25 cellular contexts compared by ENCODE assay signal in the genomic region with DNA sequence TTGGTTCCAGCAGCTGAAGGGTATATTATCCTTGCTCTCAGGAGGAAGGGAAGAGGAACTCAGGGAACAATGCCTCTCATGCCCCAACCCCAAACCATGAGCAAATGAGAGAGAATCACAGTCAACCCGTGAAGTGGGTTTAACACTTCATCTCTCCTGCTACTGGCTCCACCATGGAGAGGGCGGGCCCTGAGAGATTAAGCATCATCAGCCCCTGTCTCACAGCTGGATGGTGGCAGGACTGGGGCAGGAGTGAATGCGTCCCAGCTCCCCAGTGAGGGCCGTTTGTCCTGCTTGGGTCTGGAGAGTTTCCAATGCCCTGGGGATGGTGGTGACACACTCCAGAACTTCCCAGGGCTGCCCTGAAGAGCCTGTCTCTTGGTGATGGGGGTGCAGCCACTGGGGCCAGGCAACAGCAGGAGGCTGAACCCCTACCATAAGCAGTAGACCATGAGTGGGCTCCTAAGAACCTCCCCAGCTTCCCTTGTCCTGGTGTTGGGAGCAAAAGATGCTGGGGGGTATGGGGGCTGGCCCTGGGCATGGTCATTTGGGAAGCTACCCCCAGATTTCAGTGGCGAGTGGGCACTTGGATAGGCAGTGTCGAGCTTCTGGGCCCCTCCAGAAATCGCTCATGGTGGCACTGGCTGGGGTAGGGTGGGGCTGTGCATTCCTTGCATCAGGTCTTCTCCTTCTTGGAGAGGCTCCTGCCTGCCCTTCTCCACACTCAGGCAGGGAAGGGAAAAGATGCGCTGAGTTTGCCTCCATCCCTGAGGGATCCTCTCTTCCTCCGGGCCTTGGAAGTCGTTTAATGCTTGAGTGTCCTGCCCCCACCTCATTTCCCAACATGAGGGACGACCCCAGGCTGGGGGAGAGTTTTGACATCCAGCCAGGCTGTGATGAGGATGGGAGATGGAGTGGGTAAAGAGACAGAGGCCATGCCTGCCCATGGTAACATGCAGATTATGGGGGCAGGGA.
"Had no signal": no experiment of that assay in that cellular context is flagged by ENCODE, and none has a peak within 500 bp of the region (broad histone marks: within the 10 kb centered on the region; RNA-seq: fewer than 3 reads in every experiment).

No MANE protein-coding gene starts in this region.

- H3K36me3 Mint-ChIP-seq: activated CD8-positive, alpha-beta memory T cell treated with anti-CD3 and anti-CD28 coated beads, Interleukin-2, amount 10 ng/mL, durations not matched to agents 7 days and 5 days; activated naive CD4-positive, alpha-beta T cell treated with anti-CD3 and anti-CD28 coated beads, Interleukin-2, amount 10 ng/mL, durations not matched to agents 7 days and 5 days; activated naive CD8-positive, alpha-beta T cell treated with anti-CD3 and anti-CD28 coated beads for 36 hours; T-cell had no signal

- H3K4me1 Mint-ChIP-seq: activated B cell treated with CpG ODN at 0.5 μM for 24 hours; activated CD4-positive, alpha-beta T cell treated with anti-CD3 and anti-CD28 coated beads, Interleukin-2, amount 10 ng/mL, durations not matched to agents 24 days and 14 days; activated CD8-positive, alpha-beta memory T cell treated with anti-CD3 and anti-CD28 coated beads, Interleukin-2, amount 10 ng/mL, durations not matched to agents 7 days and 5 days; activated naive CD4-positive, alpha-beta T cell treated with anti-CD3 and anti-CD28 coated beads, Interleukin-2, amount 10 ng/mL, durations not matched to agents 7 days and 5 days; activated naive CD8-positive, alpha-beta T cell treated with anti-CD3 and anti-CD28 coated beads for 36 hours; T-cell had no signal

- DNase-seq: activated B cell treated with CpG ODN at 0.5 μM for 24 hours; activated CD4-positive, alpha-beta T cell treated with anti-CD3 and anti-CD28 coated beads for 1 hour; activated CD4-positive, alpha-beta T cell treated with anti-CD3 and anti-CD28 coated beads, Interleukin-2, amount 10 ng/mL, durations not matched to agents 24 days and 14 days; activated CD4-positive, alpha-beta T cell treated with anti-CD3 and anti-CD28 coated beads, Interleukin-2, amount 50 U/mL, for 48 hours; activated CD8-positive, alpha-beta memory T cell treated with anti-CD3 and anti-CD28 coated beads, Interleukin-2, amount 10 ng/mL, durations not matched to agents 7 days and 5 days; activated gamma-delta T cell; activated naive CD4-positive, alpha-beta T cell treated with anti-CD3 and anti-CD28 coated beads, Interleukin-2, amount 10 ng/mL, durations not matched to agents 7 days and 5 days; activated naive CD8-positive, alpha-beta T cell treated with anti-CD3 and anti-CD28 coated beads for 36 hours; activated T-cell treated with anti-CD3 and anti-CD28 coated beads, Interleukin-2, amount 50 U/mL, for 24 hours; brain microvascular endothelial cell; Karpas-422; NCI-H1105 treated with DMSO at 0.1 percent for 48 hours; NCI-H1436 treated with DMSO at 0.1 percent for 48 hours; NCI-H187; NCI-H2081; NCI-H2227 treated with DMSO at 0.1 percent for 48 hours; NCI-H526 treated with DMSO at 0.1 percent for 48 hours; NCI-H82; RPMI8226; T-cell; T-helper 2 cell; T1000 had no signal

- H3K4me3 Mint-ChIP-seq: activated B cell treated with CpG ODN at 0.5 μM for 24 hours; activated CD4-positive, alpha-beta T cell treated with anti-CD3 and anti-CD28 coated beads, Interleukin-2, amount 10 ng/mL, durations not matched to agents 24 days and 14 days; activated CD8-positive, alpha-beta memory T cell treated with anti-CD3 and anti-CD28 coated beads, Interleukin-2, amount 10 ng/mL, durations not matched to agents 7 days and 5 days; activated naive CD4-positive, alpha-beta T cell treated with anti-CD3 and anti-CD28 coated beads, Interleukin-2, amount 10 ng/mL, durations not matched to agents 7 days and 5 days; activated naive CD8-positive, alpha-beta T cell treated with anti-CD3 and anti-CD28 coated beads for 36 hours; activated T-cell treated with anti-CD3 and anti-CD28 coated beads, Interleukin-2, amount 50 U/mL, for 24 hours; activated T-helper 1 cell treated with anti-CD3 and anti-CD28 coated beads, Interleukin-12 subunit alpha, Interleukin-12 subunit beta, Interleukin-2, Interleukin-4 antibody, amounts not matched to agents 30 ng/mL and 10 ng/mL and 1 ng/mL, durations not matched to agents 14 hours and 24 hours and 36 hours; T-cell had no signal

- H3K27ac Mint-ChIP-seq: activated B cell treated with CpG ODN at 0.5 μM for 24 hours; activated CD4-positive, alpha-beta T cell treated with anti-CD3 and anti-CD28 coated beads, Interleukin-2, amount 10 ng/mL, durations not matched to agents 24 days and 14 days; activated CD8-positive, alpha-beta memory T cell treated with anti-CD3 and anti-CD28 coated beads, Interleukin-2, amount 10 ng/mL, durations not matched to agents 7 days and 5 days; activated naive CD4-positive, alpha-beta T cell treated with anti-CD3 and anti-CD28 coated beads, Interleukin-2, amount 10 ng/mL, durations not matched to agents 7 days and 5 days; activated naive CD8-positive, alpha-beta T cell treated with anti-CD3 and anti-CD28 coated beads for 36 hours; activated T-cell treated with anti-CD3 and anti-CD28 coated beads, Interleukin-2, amount 50 U/mL, for 24 hours; activated T-helper 1 cell treated with anti-CD3 and anti-CD28 coated beads, Interleukin-12 subunit alpha, Interleukin-12 subunit beta, Interleukin-2, Interleukin-4 antibody, amounts not matched to agents 30 ng/mL and 10 ng/mL and 1 ng/mL, durations not matched to agents 14 hours and 24 hours and 36 hours; T-cell had no signal

- H3K27ac ChIP-seq: brain microvascular endothelial cell, cardiac muscle cell, SK-N-MC had no signal

- H3K9me3 Mint-ChIP-seq: activated B cell treated with CpG ODN at 0.5 μM for 24 hours; activated CD4-positive, alpha-beta T cell treated with anti-CD3 and anti-CD28 coated beads, Interleukin-2, amount 10 ng/mL, durations not matched to agents 24 days and 14 days; activated naive CD4-positive, alpha-beta T cell treated with anti-CD3 and anti-CD28 coated beads, Interleukin-2, amount 10 ng/mL, durations not matched to agents 7 days and 5 days; activated naive CD8-positive, alpha-beta T cell treated with anti-CD3 and anti-CD28 coated beads for 36 hours; activated T-cell treated with anti-CD3 and anti-CD28 coated beads, Interleukin-2, amount 50 U/mL, for 24 hours; activated T-helper 1 cell treated with anti-CD3 and anti-CD28 coated beads, Interleukin-12 subunit alpha, Interleukin-12 subunit beta, Interleukin-2, Interleukin-4 antibody, amounts not matched to agents 30 ng/mL and 10 ng/mL and 1 ng/mL, durations not matched to agents 14 hours and 24 hours and 36 hours; T-cell had no signal

- H3K36me3 ChIP-seq: brain microvascular endothelial cell, cardiac muscle cell had no signal

- H3K4me3 ChIP-seq: cardiac muscle cell, SK-N-MC had no signal
